ENCODE assay signal across 14 cellular contexts in the genomic region with DNA sequence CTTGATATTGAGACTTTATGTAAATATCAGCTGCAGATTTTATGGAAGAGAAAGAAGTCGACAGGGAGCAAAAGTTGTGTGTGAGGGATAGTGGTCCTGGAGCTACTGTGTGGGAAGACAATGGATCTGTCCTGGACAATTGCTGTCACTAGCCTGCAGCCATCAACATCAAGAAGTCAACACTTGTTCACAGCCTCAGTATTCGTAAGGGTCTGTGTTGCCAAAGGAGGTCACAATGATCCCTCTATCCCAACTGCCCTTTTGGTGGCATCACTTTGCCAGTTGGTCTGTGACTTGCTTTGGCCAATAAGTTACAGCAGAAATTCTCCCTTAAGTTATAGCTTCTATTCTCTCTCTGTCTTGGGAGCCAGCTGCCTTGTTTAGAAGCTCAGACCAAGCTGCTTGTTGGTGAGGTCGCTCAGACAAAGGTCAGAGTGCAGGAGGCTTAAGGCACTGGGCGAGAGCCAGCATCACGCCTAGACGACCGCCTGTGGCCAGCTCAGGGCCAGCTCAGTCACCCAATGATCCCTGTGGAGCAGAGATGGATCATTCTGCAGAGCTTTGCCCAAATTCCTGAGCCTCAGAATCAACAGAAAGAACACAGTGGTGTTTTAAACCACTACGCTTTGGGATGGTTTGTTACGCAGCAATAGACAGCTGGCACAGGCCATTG.
"Had no signal": no experiment of that assay in that cellular context is flagged by ENCODE, and none has a peak within 500 bp of the region (broad histone marks: within the 10 kb centered on the region; RNA-seq: fewer than 3 reads in every experiment).

No MANE protein-coding gene starts in this region.

- H3K4me3 ChIP-seq: breast epithelium, gastrocnemius medialis, psoas muscle, sigmoid colon had no signal

- H3K36me3 ChIP-seq: breast epithelium, gastrocnemius medialis, sigmoid colon had no signal

- H3K27ac ChIP-seq: gastrocnemius medialis, psoas muscle had no signal

- DNase-seq: activated CD4-positive, alpha-beta T cell treated with anti-CD3 and anti-CD28 coated beads, Interleukin-2, amount 50 U/mL, for 4 hours; activated CD8-positive, alpha-beta memory T cell treated with anti-CD3 and anti-CD28 coated beads, Interleukin-2, amount 50 U/mL, for 4 hours; activated naive CD8-positive, alpha-beta T cell treated with anti-CD3 and anti-CD28 coated beads, Interleukin-2, amount 10 ng/mL, durations not matched to agents 7 days and 5 days; aorta; gastrocnemius medialis; occipital lobe; psoas muscle; sigmoid colon; stimulated activated CD4-positive, alpha-beta T cell treated with anti-CD3 and anti-CD28 coated beads, Interleukin-2, amount 100 ng/mL, for 24 hours; stimulated activated naive B cell treated with anti-CD40 and anti-IgM and Interleukin-4, amounts not matched to agents 10 μg/mL and 1 μg/mL and 100 μg/mL, for 72 hours; SW 1271 had no signal

- H3K36me3 Mint-ChIP-seq: activated naive CD8-positive, alpha-beta T cell treated with anti-CD3 and anti-CD28 coated beads, Interleukin-2, amount 10 ng/mL, durations not matched to agents 7 days and 5 days; mesothelial cell of epicardium; stimulated activated naive B cell treated with anti-CD40 and anti-IgM and Interleukin-4, amounts not matched to agents 10 μg/mL and 1 μg/mL and 100 μg/mL, for 72 hours had no signal

- H3K4me1 ChIP-seq: breast epithelium, gastrocnemius medialis, psoas muscle had no signal

- H3K9me3 ChIP-seq: breast epithelium, gastrocnemius medialis, psoas muscle, sigmoid colon had no signal

- H3K4me3 Mint-ChIP-seq: activated naive CD8-positive, alpha-beta T cell treated with anti-CD3 and anti-CD28 coated beads, Interleukin-2, amount 10 ng/mL, durations not matched to agents 7 days and 5 days; mesothelial cell of epicardium; stimulated activated naive B cell treated with anti-CD40 and anti-IgM and Interleukin-4, amounts not matched to agents 10 μg/mL and 1 μg/mL and 100 μg/mL, for 72 hours had no signal

- H3K27me3 ChIP-seq: breast epithelium, gastrocnemius medialis, sigmoid colon had no signal

- ATAC-seq: activated CD4-positive, CD25-positive, alpha-beta regulatory T cell treated with anti-CD3 and anti-CD28 coated beads, Interleukin-2, amount 50 U/mL, for 24 hours; gastrocnemius medialis; psoas muscle; stimulated activated naive B cell treated with anti-CD40 and anti-IgM and Interleukin-4, amounts not matched to agents 10 μg/mL and 1 μg/mL and 100 μg/mL, for 72 hours had no signal

- H3K27ac Mint-ChIP-seq: activated naive CD8-positive, alpha-beta T cell treated with anti-CD3 and anti-CD28 coated beads, Interleukin-2, amount 10 ng/mL, durations not matched to agents 7 days and 5 days; mesothelial cell of epicardium; stimulated activated naive B cell treated with anti-CD40 and anti-IgM and Interleukin-4, amounts not matched to agents 10 μg/mL and 1 μg/mL and 100 μg/mL, for 72 hours had no signal

- H3K9me3 Mint-ChIP-seq: activated naive CD8-positive, alpha-beta T cell treated with anti-CD3 and anti-CD28 coated beads, Interleukin-2, amount 10 ng/mL, durations not matched to agents 7 days and 5 days; mesothelial cell of epicardium; stimulated activated naive B cell treated with anti-CD40 and anti-IgM and Interleukin-4, amounts not matched to agents 10 μg/mL and 1 μg/mL and 100 μg/mL, for 72 hours had no signal
